Comparison of ENCODE assay signal across 1 cellular context in the genomic region with DNA sequence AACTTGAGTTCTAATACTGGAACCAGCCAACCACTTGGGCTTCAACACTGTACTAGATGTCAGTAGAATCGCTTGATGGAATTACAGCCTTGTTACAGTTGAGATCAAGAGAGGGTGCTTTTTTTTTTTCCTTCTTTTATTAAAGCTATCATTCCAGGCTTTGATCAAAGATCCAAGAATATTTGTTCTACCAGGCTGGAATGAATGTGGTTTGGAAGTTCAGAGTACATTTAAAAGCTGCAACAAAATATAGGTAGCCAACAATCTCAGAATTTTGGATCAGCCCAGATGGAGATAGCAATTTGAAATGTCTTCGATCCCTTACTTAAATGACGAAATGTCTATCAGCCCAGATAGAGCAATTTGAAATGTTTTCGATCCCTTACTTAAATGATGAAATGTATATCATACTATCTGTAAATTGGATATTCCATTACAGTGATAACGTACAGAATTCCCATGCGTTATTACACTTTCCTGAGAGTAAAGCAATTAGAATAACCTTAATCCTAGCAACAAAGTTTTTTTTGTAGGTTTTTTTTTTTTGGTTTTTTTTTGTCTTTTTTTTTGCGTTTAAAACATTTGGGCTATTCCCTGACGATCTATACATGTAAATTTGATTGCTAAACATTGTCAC.
TF ChIP-seq lines count a peak whose summit lies in the region.

No MANE protein-coding gene starts in this region.

TF ChIP-seq in IMR-90, 13 proteins besides CTCF, POLR2A, EP300 and RAD21:
- TF ChIP-seq MXI1 (IDR thresholded peaks at IDR 0.05; ENCODE audit: borderline replicate concordance, low read depth, low read length) (no peak), RCOR1 (IDR thresholded peaks at IDR 0.05; ENCODE audit: insufficient replicate concordance, low read length) (no peak), MAFK (IDR thresholded peaks at IDR 0.05; ENCODE audit: low read depth, low read length) (no peak), BHLHE40 (IDR thresholded peaks at IDR 0.05; ENCODE audit: low read depth, low read length) (no peak)
- TF ChIP-seq, protein P1, sequence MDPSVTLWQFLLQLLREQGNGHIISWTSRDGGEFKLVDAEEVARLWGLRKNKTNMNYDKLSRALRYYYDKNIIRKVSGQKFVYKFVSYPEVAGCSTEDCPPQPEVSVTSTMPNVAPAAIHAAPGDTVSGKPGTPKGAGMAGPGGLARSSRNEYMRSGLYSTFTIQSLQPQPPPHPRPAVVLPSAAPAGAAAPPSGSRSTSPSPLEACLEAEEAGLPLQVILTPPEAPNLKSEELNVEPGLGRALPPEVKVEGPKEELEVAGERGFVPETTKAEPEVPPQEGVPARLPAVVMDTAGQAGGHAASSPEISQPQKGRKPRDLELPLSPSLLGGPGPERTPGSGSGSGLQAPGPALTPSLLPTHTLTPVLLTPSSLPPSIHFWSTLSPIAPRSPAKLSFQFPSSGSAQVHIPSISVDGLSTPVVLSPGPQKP (IDR thresholded peaks at IDR 0.05; ENCODE audit: borderline replicate concordance, low read depth, low read length), result no peak
